14 cellular contexts compared by ENCODE assay signal in genomic region chr20:51396365-51396909, GRCh38.
"Had no signal": no experiment of that assay in that cellular context is flagged by ENCODE, and none has a peak within 500 bp of the region (broad histone marks: within the 10 kb centered on the region; RNA-seq: fewer than 3 reads in every experiment).

No MANE protein-coding gene starts in this region.

- ATAC-seq: activated T-cell treated with anti-CD3 and anti-CD28 coated beads, Interleukin-2, amount 50 U/mL, for 72 hours; mucosa of descending colon; psoas muscle; SK-N-SH treated with all-trans-retinoic acid at 6 μM for 48 hours; stimulated activated naive CD8-positive, alpha-beta T cell treated with anti-CD3 and anti-CD28 coated beads, Interleukin-15, amount 100 ng/mL, for 72 hours had no signal

- H3K4me1 ChIP-seq: colonic mucosa had no signal

- H3K27me3 ChIP-seq: colonic mucosa, hepatocyte, thyroid gland had no signal

- DNase-seq: activated CD4-positive, alpha-beta T cell treated with anti-CD3 and anti-CD28 coated beads, Interleukin-2, amount 50 U/mL, for 1 hour; activated gamma-delta T cell treated with Interleukin-2 at 50 U/mL for 16 hours; activated naive CD8-positive, alpha-beta T cell treated with anti-CD3 and anti-CD28 coated beads for 36 hours; activated T-cell treated with anti-CD3 and anti-CD28 coated beads, Interleukin-2, amount 50 U/mL, for 72 hours; colonic mucosa; effector CD8-positive, alpha-beta T cell; mucosa of descending colon; occipital lobe; psoas muscle; stimulated activated CD4-positive, alpha-beta T cell treated with anti-CD3 and anti-CD28 coated beads, Interleukin-4, amount 100 ng/mL, for 24 hours; stimulated activated naive CD8-positive, alpha-beta T cell treated with anti-CD3 and anti-CD28 coated beads, Interleukin-15, amount 100 ng/mL, for 72 hours; thyroid gland had no signal

- H3K4me3 ChIP-seq: colonic mucosa, hepatocyte, mucosa of descending colon, psoas muscle, thyroid gland had no signal

- H3K27ac ChIP-seq: colonic mucosa, hepatocyte, psoas muscle, thyroid gland had no signal

- H3K36me3 ChIP-seq: colonic mucosa, thyroid gland had no signal

- H3K9me3 ChIP-seq: colonic mucosa, mucosa of descending colon, psoas muscle, thyroid gland had no signal
